18 cellular contexts compared by ENCODE assay signal in the genomic region with DNA sequence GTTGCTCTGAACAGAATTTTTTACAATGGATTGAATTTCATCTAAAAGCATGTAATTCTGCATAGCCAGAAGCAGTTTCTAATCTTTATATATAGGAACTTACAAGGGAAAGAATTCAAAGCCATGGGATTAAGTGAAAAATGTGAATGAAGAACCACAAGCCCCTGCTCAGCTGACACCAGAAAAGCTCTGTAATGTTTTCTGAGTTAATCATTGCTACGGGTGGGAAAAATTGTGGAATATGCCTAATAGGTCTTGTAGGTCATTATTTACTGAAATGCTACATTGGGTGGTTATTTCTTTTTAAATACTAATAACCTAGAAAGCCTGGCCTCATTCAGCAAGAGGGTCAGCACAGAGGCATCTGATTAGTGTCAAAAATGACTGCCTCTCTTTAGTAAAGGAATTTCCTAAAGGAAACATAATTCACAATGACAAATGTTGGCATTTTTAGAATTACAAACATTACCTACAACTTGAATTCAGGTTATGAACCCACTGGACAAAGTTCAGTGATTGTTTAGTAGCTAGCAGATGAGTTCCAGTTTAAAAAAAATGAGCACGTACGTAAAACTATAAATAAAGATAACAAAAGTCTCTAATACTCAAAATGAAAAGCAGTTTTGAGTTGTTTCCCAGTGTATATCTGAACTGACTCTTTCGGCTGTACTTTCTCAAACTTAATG.
DNase-seq lines count a peak whose midpoint lies in the region; ATAC-seq and TF ChIP-seq lines count a peak whose summit lies in the region.
"Had no signal": no experiment of that assay in that cellular context is flagged by ENCODE, and none has a peak within 500 bp of the region (broad histone marks: within the 10 kb centered on the region; RNA-seq: fewer than 3 reads in every experiment).

No MANE protein-coding gene starts in this region.

- H3K27ac ChIP-seq in brain microvascular endothelial cell (peak overlapping the region; percentile 2), esophagus squamous epithelium (peak overlapping the region in 1 of 4 donors; percentile 29)
- H3K27ac ChIP-seq: thoracic aorta had no signal

- no peak for TF ChIP-seq POLR2A in esophagus squamous epithelium (IDR thresholded peaks at IDR 0.05)

- H3K4me3 ChIP-seq in brain microvascular endothelial cell (ENCODE audit: low read depth, low read length) = no peak overlapping the region
- H3K4me3 ChIP-seq in esophagus squamous epithelium = no peak overlapping the region
- H3K4me3 ChIP-seq: thoracic aorta had no signal

- H3K27me3 ChIP-seq in brain microvascular endothelial cell (replicated peaks) (no peaks in the 10 kb centered on the region), esophagus squamous epithelium (no peaks in the 10 kb centered on the region)

- ATAC-seq in HG02870 (IDR thresholded peaks at IDR 0.05; ENCODE audit: unreplicated experiment) (peak; percentile 48), left lobe of liver (peak; percentile 78)
- ATAC-seq: naive thymus-derived CD4-positive, alpha-beta T cell had no signal

- DNase-seq in A172 (ENCODE audit: low spot score) = peak; percentile 50
- DNase-seq in brain microvascular endothelial cell = peak; percentile 35
- DNase-seq in left lobe of liver (ENCODE audit: low spot score) = no peak
- no peak for DNase-seq in esophagus squamous epithelium (lab: John Stamatoyannopoulos, UW)
- DNase-seq in germinal center (ENCODE audit: low spot score) = no peak
- DNase-seq in NCI-H524 treated with DMSO at 0.1 percent for 48 hours (lab: John Stamatoyannopoulos, UW) = no peak
- DNase-seq in activated CD4-positive, CD25-positive, alpha-beta regulatory T cell (lab: John Stamatoyannopoulos, UW) = no peak
- DNase-seq: 8988T; activated gamma-delta T cell treated with Interleukin-2 at 50 U/mL for 16 hours; caudate nucleus; immature natural killer cell; KG1; naive thymus-derived CD4-positive, alpha-beta T cell; NCI-H1694 treated with DMSO at 0.1 percent for 48 hours; NCI-H82; SHP77 had no signal

- no peaks in the 10 kb centered on the region for H3K9me3 ChIP-seq in esophagus squamous epithelium
- H3K9me3 ChIP-seq: thoracic aorta had no signal

- H3K4me1 ChIP-seq in esophagus squamous epithelium = no peaks in the 10 kb centered on the region

- intact Hi-C loops in esophagus squamous epithelium (cut with DNase I) = no loop called here

- in situ Hi-C loops in brain microvascular endothelial cell (cut with HindIII; ENCODE audit: low pct_ligation_motif_present, low sequenced_read_pairs) = no loop called here

- TF ChIP-seq CTCF in brain microvascular endothelial cell (IDR thresholded peaks at IDR 0.05; ENCODE audit: low read depth, low read length, missing control alignments) (no peak), esophagus squamous epithelium (IDR thresholded peaks at IDR 0.05) (no peak)

- 31 to 49% methylated on average over 4 of the region's 4 CpGs for WGBS in esophagus squamous epithelium, 2 donors

- H3K36me3 ChIP-seq in brain microvascular endothelial cell (replicated peaks) (no peaks in the 10 kb centered on the region), esophagus squamous epithelium (no peaks in the 10 kb centered on the region)
- H3K36me3 ChIP-seq: thoracic aorta had no signal

Comparison
In these comparisons a context has a peak if more than half of its experiments do, and no peak if none do; other contexts are left out.
1. DNase-seq: peak in A172 (single experiment) and brain microvascular endothelial cell (single experiment); none in left lobe of liver (single experiment), esophagus squamous epithelium (single experiment), germinal center (single experiment), NCI-H524 treated with DMSO at 0.1 percent for 48 hours (single experiment) and activated CD4-positive, CD25-positive, alpha-beta regulatory T cell (0 of 4).